In genomic region chr3:5202267-5202666, GRCh38 we compare ENCODE assay signal across 18 cellular contexts. TPM values are rescaled to one million over a fixed set of nuclear protein-coding genes. Genes with fewer than 3 reads are reported as not detected.
A peak's percentile ranks its signal among the peaks of the same experiment; 100 is the strongest.
DNase-seq lines count a peak whose midpoint lies in the region; ATAC-seq and TF ChIP-seq lines count a peak whose summit lies in the region.
"Had no signal": no experiment of that assay in that cellular context is flagged by ENCODE, and none has a peak within 500 bp of the region (broad histone marks: within the 10 kb centered on the region; RNA-seq: fewer than 3 reads in every experiment).

No MANE protein-coding gene starts in this region.

- TF ChIP-seq POLR2A in suprapubic skin (IDR thresholded peaks at IDR 0.05) = no peak

- H3K4me3 Mint-ChIP-seq in CD8-positive, alpha-beta memory T cell = no peak overlapping the region
- H3K4me3 Mint-ChIP-seq in activated T-helper 17 cell treated with anti-CD3 and anti-CD28 coated beads, Interleukin-2, amount 50 U/mL, for 72 hours = peak overlapping the region; percentile 22
- H3K4me3 Mint-ChIP-seq in glutamatergic neuron (ENCODE audit: unreplicated experiment) = no peak overlapping the region
- H3K4me3 Mint-ChIP-seq: effector memory CD8-positive, alpha-beta T cell had no signal

- no peak overlapping the region for H2BK15ac ChIP-seq in neuronal stem cell (ENCODE audit: low read length)

- no peak for TF ChIP-seq EP300 in suprapubic skin (IDR thresholded peaks at IDR 0.05)

- no peaks in the 10 kb centered on the region for H3K9me3 ChIP-seq in CD8-positive, alpha-beta memory T cell (ENCODE audit: low read length)
- H3K9me3 ChIP-seq in suprapubic skin (no peaks in the 10 kb centered on the region), neuronal stem cell (replicated peaks in 1 of 2; ENCODE audit: control insufficient read depth in 2 of 2, insufficient read depth in 1 of 2, low read depth in 1 of 2, low read length in 2 of 2) (no peaks in the 10 kb centered on the region)
- H3K9me3 ChIP-seq: prostate gland had no signal

- no peak overlapping the region for H3K18ac ChIP-seq in neuronal stem cell (ENCODE audit: low read length)

- no peak for ATAC-seq in activated T-helper 17 cell treated with anti-CD3 and anti-CD28 coated beads, Interleukin-2, amount 50 U/mL, for 72 hours (replicated peaks)
- no peak for ATAC-seq in GM19397 (IDR thresholded peaks at IDR 0.05; ENCODE audit: unreplicated experiment)
- ATAC-seq: effector memory CD8-positive, alpha-beta T cell; PC-3 had no signal

- H3K4me3 ChIP-seq in ACC112 (ENCODE audit: low read depth, low read length) = no peak overlapping the region
- H3K4me3 ChIP-seq in CD8-positive, alpha-beta memory T cell (ENCODE audit: low read length) = no peak overlapping the region
- no peak overlapping the region for H3K4me3 ChIP-seq in suprapubic skin
- H3K4me3 ChIP-seq in neuronal stem cell (ENCODE audit: low read length in 2 of 2) = no peak overlapping the region
- H3K4me3 ChIP-seq: prostate gland had no signal

- H3K4me1 ChIP-seq in ACC112 (ENCODE audit: control insufficient read depth, insufficient read depth, low read length, unreplicated experiment) = peaks cover 38% of the 10 kb centered on the region
- H3K4me1 ChIP-seq in CD8-positive, alpha-beta memory T cell (ENCODE audit: insufficient read depth, low read length) = peaks cover 32% of the 10 kb centered on the region
- peaks cover 21% of the 10 kb centered on the region for H3K4me1 ChIP-seq in suprapubic skin
- no peaks in the 10 kb centered on the region for H3K4me1 ChIP-seq in neuronal stem cell (ENCODE audit: control insufficient read depth in 2 of 2, insufficient read depth in 1 of 2, low read depth in 1 of 2, low read length in 2 of 2)
- H3K4me1 ChIP-seq: prostate gland had no signal

- H3K36me3 Mint-ChIP-seq in CD8-positive, alpha-beta memory T cell = peaks cover under 1 to 84% (median 33%) of the 10 kb centered on the region in 3 donors
- peaks cover 97% of the 10 kb centered on the region for H3K36me3 Mint-ChIP-seq in activated T-helper 17 cell treated with anti-CD3 and anti-CD28 coated beads, Interleukin-2, amount 50 U/mL, for 72 hours (ENCODE audit: low read depth)
- H3K36me3 Mint-ChIP-seq in glutamatergic neuron (ENCODE audit: unreplicated experiment) = no peaks in the 10 kb centered on the region

- H3K4me1 Mint-ChIP-seq in CD8-positive, alpha-beta memory T cell = peaks cover 31 to 50% (median 42%) of the 10 kb centered on the region in 3 donors
- H3K4me1 Mint-ChIP-seq in activated T-helper 17 cell treated with anti-CD3 and anti-CD28 coated beads, Interleukin-2, amount 50 U/mL, for 72 hours = peaks cover 45% of the 10 kb centered on the region
- peaks cover 10% of the 10 kb centered on the region for H3K4me1 Mint-ChIP-seq in glutamatergic neuron (ENCODE audit: low read depth, unreplicated experiment)

- no peaks in the 10 kb centered on the region for H3K79me1 ChIP-seq in neuronal stem cell (ENCODE audit: low read depth, low read length)

- H2BK5ac ChIP-seq in neuronal stem cell (ENCODE audit: low read length) = no peak overlapping the region

- POLR2A ChIA-PET in CD8-positive, alpha-beta memory T cell (lab: Charles Lee) = no interaction called here

- peaks cover 27% of the 10 kb centered on the region for H3K79me2 ChIP-seq in ACC112 (ENCODE audit: control insufficient read depth, insufficient read depth, low read length, unreplicated experiment)

- no peak overlapping the region for H4K8ac ChIP-seq in neuronal stem cell (ENCODE audit: low read depth, low read length)

- H3K27ac Mint-ChIP-seq in CD8-positive, alpha-beta memory T cell = peak overlapping the region; percentile 38 to 80 (median 65)
- peak overlapping the region; percentile 77 for H3K27ac Mint-ChIP-seq in activated T-helper 17 cell treated with anti-CD3 and anti-CD28 coated beads, Interleukin-2, amount 50 U/mL, for 72 hours
- peak overlapping the region; percentile 80 for H3K27ac Mint-ChIP-seq in glutamatergic neuron (ENCODE audit: unreplicated experiment)

- H3K23ac ChIP-seq in neuronal stem cell (ENCODE audit: low read depth, low read length, poor library complexity) = no peak overlapping the region

- no peak overlapping the region for H3K4ac ChIP-seq in neuronal stem cell (ENCODE audit: low read length)

- no peak for DNase-seq in CD8-positive, alpha-beta memory T cell
- DNase-seq in glutamatergic neuron (no peak), suprapubic skin (ENCODE audit: low spot score in 2 of 2) (no peak), neuronal stem cell (ENCODE audit: low spot score) (no peak)
- no peak for DNase-seq in activated T-cell treated with anti-CD3 and anti-CD28 coated beads, Interleukin-2, amount 50 U/mL, for 1 hour
- DNase-seq: activated CD4-positive, CD25-positive, alpha-beta regulatory T cell; C1 segment of cervical spinal cord; effector memory CD8-positive, alpha-beta T cell; EL; IMR-90; islet precursor cell; NCI-H345; PC-3; trophoblast cell had no signal

- TF ChIP-seq CTCF in glutamatergic neuron (IDR thresholded peaks at IDR 0.05; ENCODE audit: partially characterized antibody, unreplicated experiment) (no peak), suprapubic skin (IDR thresholded peaks at IDR 0.05) (no peak)

- no peaks in the 10 kb centered on the region for H3K27me3 Mint-ChIP-seq in CD8-positive, alpha-beta memory T cell
- H3K27me3 Mint-ChIP-seq in activated T-helper 17 cell treated with anti-CD3 and anti-CD28 coated beads, Interleukin-2, amount 50 U/mL, for 72 hours = no peaks in the 10 kb centered on the region
- H3K27me3 Mint-ChIP-seq in glutamatergic neuron (ENCODE audit: unreplicated experiment) = peaks cover 3% of the 10 kb centered on the region
- H3K27me3 Mint-ChIP-seq: effector memory CD8-positive, alpha-beta T cell had no signal

- H3K14ac ChIP-seq in neuronal stem cell (ENCODE audit: low read length) = no peak overlapping the region

- H2AK5ac ChIP-seq in neuronal stem cell (ENCODE audit: low read depth, low read length) = no peak overlapping the region

- H3K36me3 ChIP-seq in ACC112 (ENCODE audit: insufficient read depth, low read length) (peaks cover 41% of the 10 kb centered on the region), suprapubic skin (peaks cover 81% of the 10 kb centered on the region), neuronal stem cell (replicated peaks in 1 of 2; ENCODE audit: control insufficient read depth in 2 of 2, insufficient read depth in 2 of 2, low read length in 2 of 2) (peaks cover 17 to 97% of the 10 kb centered on the region in 2 donors)
- H3K36me3 ChIP-seq in CD8-positive, alpha-beta memory T cell (ENCODE audit: insufficient read depth, low read length) = peaks cover 64% of the 10 kb centered on the region

- H3K9me3 Mint-ChIP-seq in CD8-positive, alpha-beta memory T cell = no peaks in the 10 kb centered on the region
- no peaks in the 10 kb centered on the region for H3K9me3 Mint-ChIP-seq in activated T-helper 17 cell treated with anti-CD3 and anti-CD28 coated beads, Interleukin-2, amount 50 U/mL, for 72 hours
- H3K9me3 Mint-ChIP-seq in glutamatergic neuron (ENCODE audit: unreplicated experiment) = no peaks in the 10 kb centered on the region
- H3K9me3 Mint-ChIP-seq: effector memory CD8-positive, alpha-beta T cell had no signal

- H2BK120ac ChIP-seq in neuronal stem cell (ENCODE audit: low read depth, low read length) = no peak overlapping the region

- H2BK12ac ChIP-seq in neuronal stem cell (ENCODE audit: low read length) = no peak overlapping the region

- peak overlapping the region; percentile 57 for H3K27ac ChIP-seq in ACC112 (ENCODE audit: low read depth, low read length)
- no peak overlapping the region for H3K27ac ChIP-seq in CD8-positive, alpha-beta memory T cell (ENCODE audit: low read depth, low read length)
- no peak overlapping the region for H3K27ac ChIP-seq in suprapubic skin
- H3K27ac ChIP-seq in neuronal stem cell (replicated peaks; ENCODE audit: low read length) = no peak overlapping the region
- H3K27ac ChIP-seq: prostate gland had no signal

- H3K27me3 ChIP-seq in ACC112 (ENCODE audit: insufficient read depth, low read length) (no peaks in the 10 kb centered on the region), suprapubic skin (no peaks in the 10 kb centered on the region), neuronal stem cell (ENCODE audit: control insufficient read depth in 3 of 3, insufficient read depth in 3 of 3, low read depth in 1 of 3, low read length in 3 of 3) (no peaks in the 10 kb centered on the region)
- no peaks in the 10 kb centered on the region for H3K27me3 ChIP-seq in CD8-positive, alpha-beta memory T cell (ENCODE audit: insufficient read depth, low read length, poor library complexity, severe bottlenecking)

- H2AFZ ChIP-seq in ACC112 (ENCODE audit: low read length, unreplicated experiment) (no peak overlapping the region), neuronal stem cell (ENCODE audit: low read length) (no peak overlapping the region)

- WGBS in suprapubic skin = 84% methylated on average over 2 of the region's 2 CpGs
- no CpG with 5 or more reads among the region's 2 CpGs for WGBS in neuronal stem cell (ENCODE audit: extremely low coverage in 2 of 2, insufficient read length in 2 of 2, insufficient replicate concordance in 1 of 2), 2 donors

- H4K91ac ChIP-seq in neuronal stem cell (ENCODE audit: low read depth, low read length, poor library complexity) = no peak overlapping the region

- H3K9ac ChIP-seq in neuronal stem cell (ENCODE audit: low read depth, low read length, poor library complexity) = no peak overlapping the region

- no peak overlapping the region for H3K4me2 ChIP-seq in neuronal stem cell (ENCODE audit: insufficient read depth, low read length, poor library complexity, severe bottlenecking)

- CTCF ChIA-PET in CD8-positive, alpha-beta memory T cell (lab: Charles Lee) = no interaction called here

RNA-seq across cellular contexts. Expression of gene EDEM1, which starts 14.8 kb away (rescaled TPM):
- total RNA-seq in CD8-positive, alpha-beta memory T cell = 100 to 1,000 TPM; 120 to 121 TPM
- polyA plus RNA-seq in CD8-positive, alpha-beta memory T cell = 39.7 TPM
- total RNA-seq in activated T-helper 17 cell treated with anti-CD3 and anti-CD28 coated beads, Interleukin-2, amount 50 U/mL, for 72 hours = 100 to 1,000 TPM; 145 to 194 TPM
- total RNA-seq in glutamatergic neuron (ENCODE audit: unreplicated experiment) (16.3 TPM), suprapubic skin (100 to 1,000 TPM in 1 of 4 donors, 10 to 100 TPM in 3; 48.1 to 127 (median 56.3) TPM)
- polyA plus RNA-seq in neuronal stem cell (2013, experiment 1 of 2) = 7.8 TPM
- 8.3 TPM for polyA plus RNA-seq in neuronal stem cell (2013, experiment 2 of 2)
